Comparison of ENCODE assay signal across 8 cellular contexts in the genomic region with DNA sequence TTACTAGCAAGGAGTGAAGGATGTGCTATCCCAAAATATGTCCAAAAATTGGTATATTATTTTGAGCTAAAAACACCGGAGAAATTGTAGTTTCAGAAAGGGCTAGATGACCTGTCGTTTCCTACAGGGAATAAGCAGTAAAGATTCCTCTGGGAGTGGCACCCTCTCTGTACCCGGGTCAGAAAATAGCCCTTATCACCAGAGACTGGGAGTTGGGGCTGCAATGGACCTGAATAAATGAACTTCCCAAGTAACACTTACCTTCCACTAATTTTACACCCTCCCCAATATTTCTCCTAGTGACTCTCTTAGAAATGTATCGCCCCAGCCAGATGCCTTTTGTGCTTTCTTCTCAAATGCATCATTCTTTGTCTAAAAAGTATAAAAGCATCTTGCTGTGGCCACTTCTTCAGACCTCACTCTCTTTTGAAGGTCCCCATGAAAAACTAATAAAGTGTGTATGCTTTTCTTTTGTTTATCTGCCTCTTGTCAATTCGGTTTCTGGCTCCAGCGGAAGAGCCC. TPM values are rescaled to one million over a fixed set of nuclear protein-coding genes. Genes with fewer than 3 reads are reported as not detected.
DNase-seq lines count a peak whose midpoint lies in the region; ATAC-seq and TF ChIP-seq lines count a peak whose summit lies in the region.

No MANE protein-coding gene starts in this region.

- H3K27me3 Mint-ChIP-seq in activated T-helper 1 cell treated with anti-CD3 and anti-CD28 coated beads, Interleukin-12 subunit alpha, Interleukin-12 subunit beta, Interleukin-2, Interleukin-4 antibody, amounts not matched to agents 30 ng/mL and 10 ng/mL and 1 ng/mL, durations not matched to agents 14 hours and 24 hours and 36 hours (ENCODE audit: insufficient read depth): no peaks in the 10 kb centered on the region

- H3K79me2 ChIP-seq in SK-N-SH (ENCODE audit: insufficient read depth): peaks cover 35% of the 10 kb centered on the region

- H4K20me1 ChIP-seq in SK-N-SH (ENCODE audit: insufficient read depth): 0 out of 2 replicates have a peak, but pooled peaks cover 8% of the 10 kb centered on the region

- peak overlapping the region; percentile 77 for H3K9ac ChIP-seq in SK-N-SH
- peak overlapping the region; percentile 76; the same call in 1 of the 2 replicates for H3K9ac ChIP-seq in iPS-20b (ENCODE audit: low read depth, low read length)
- H3K9ac ChIP-seq in stomach smooth muscle (ENCODE audit: low read length in 2 of 2): peak overlapping the region; percentile 84 to 88

- H3K27ac Mint-ChIP-seq in activated T-helper 1 cell treated with anti-CD3 and anti-CD28 coated beads, Interleukin-12 subunit alpha, Interleukin-12 subunit beta, Interleukin-2, Interleukin-4 antibody, amounts not matched to agents 30 ng/mL and 10 ng/mL and 1 ng/mL, durations not matched to agents 14 hours and 24 hours and 36 hours: peak overlapping the region; percentile 91

- CTCF ChIA-PET in SK-N-SH (lab: Yijun Ruan, JAX): interaction anchor here (0.7 to 1.8 kb wide), 3 partner anchors 13 to 416 kb away, joined by 3 to 6 read pairs (median 4); no protein-coding TSS in a partner anchor

- TF ChIP-seq RAD21 in SK-N-SH (IDR thresholded peaks at IDR 0.05; ENCODE audit: low read length): no peak

- H3K9me3 Mint-ChIP-seq in activated T-helper 1 cell treated with anti-CD3 and anti-CD28 coated beads, Interleukin-12 subunit alpha, Interleukin-12 subunit beta, Interleukin-2, Interleukin-4 antibody, amounts not matched to agents 30 ng/mL and 10 ng/mL and 1 ng/mL, durations not matched to agents 14 hours and 24 hours and 36 hours: no peaks in the 10 kb centered on the region

- H3K4me3 ChIP-seq in SK-N-SH (ENCODE audit: low read depth in 2 of 2, low read length in 1 of 2) (peak overlapping the region; percentile 91 to 96), iPS-20b (ENCODE audit: low read length) (peak overlapping the region; percentile 87), stomach smooth muscle (ENCODE audit: low read length in 2 of 2) (peak overlapping the region; percentile 75 to 90)

- peak overlapping the region; percentile 64 to 75 for H3K27ac ChIP-seq in SK-N-SH (ENCODE audit: low read depth in 2 of 2, low read length in 1 of 2)
- no peak overlapping the region for H3K27ac ChIP-seq in iPS-20b (ENCODE audit: low read length)
- H3K27ac ChIP-seq in stomach smooth muscle (ENCODE audit: low read length): peak overlapping the region; percentile 82

- no peaks in the 10 kb centered on the region for H3K9me3 ChIP-seq in SK-N-SH
- H3K9me3 ChIP-seq in iPS-20b (ENCODE audit: insufficient read depth, low read depth, low read length): no peaks in the 10 kb centered on the region
- no peaks in the 10 kb centered on the region for H3K9me3 ChIP-seq in stomach smooth muscle (ENCODE audit: control insufficient read depth in 2 of 2, low read length in 2 of 2)

- ATAC-seq in SK-N-SH treated with all-trans-retinoic acid at 6 μM for 48 hours: no peak; the same call in 1 of the 3 replicates
- ATAC-seq in HG03521 (IDR thresholded peaks at IDR 0.05; ENCODE audit: unreplicated experiment): no peak
- no peak for ATAC-seq in HG02938 (IDR thresholded peaks at IDR 0.05; ENCODE audit: unreplicated experiment)

- no peak for TF ChIP-seq EP300 in SK-N-SH (IDR thresholded peaks at IDR 0.05; ENCODE audit: borderline replicate concordance in 1 of 2, low read depth in 1 of 2, low read length in 1 of 2)

- POLR2A ChIA-PET in SK-N-SH (lab: Yijun Ruan, JAX): no interaction called here

- peaks cover 66% of the 10 kb centered on the region for H3K4me1 Mint-ChIP-seq in activated T-helper 1 cell treated with anti-CD3 and anti-CD28 coated beads, Interleukin-12 subunit alpha, Interleukin-12 subunit beta, Interleukin-2, Interleukin-4 antibody, amounts not matched to agents 30 ng/mL and 10 ng/mL and 1 ng/mL, durations not matched to agents 14 hours and 24 hours and 36 hours (ENCODE audit: low read depth)

- WGBS in SK-N-SH (ENCODE audit: low lambda C conversion rate): 8% methylated on average over 6 of the region's 6 CpGs

- peaks cover 8 to 16% of the 10 kb centered on the region in 2 experiments; a peak in 1 of 4 replicates for H3K4me1 ChIP-seq in SK-N-SH (ENCODE audit: control insufficient read depth in 1 of 2, insufficient read depth in 2 of 2, low read depth in 1 of 2, low read length in 1 of 2)
- H3K4me1 ChIP-seq in iPS-20b (ENCODE audit: insufficient read depth, low read length): no peaks in the 10 kb centered on the region; the same call in 1 of the 2 replicates
- H3K4me1 ChIP-seq in stomach smooth muscle (ENCODE audit: control insufficient read depth, insufficient read depth, low read length): peaks cover 19% of the 10 kb centered on the region

- H3K36me3 ChIP-seq in SK-N-SH (replicated peaks in 1 of 2; ENCODE audit: control insufficient read depth in 1 of 2, insufficient read depth in 2 of 2, low read length in 1 of 2): peaks cover 0 to 9% of the 10 kb centered on the region in 2 experiments
- H3K36me3 ChIP-seq in iPS-20b (ENCODE audit: insufficient read depth, low read depth, low read length): peaks cover 3% of the 10 kb centered on the region; the same call in 1 of the 2 replicates
- H3K36me3 ChIP-seq in stomach smooth muscle (ENCODE audit: control insufficient read depth in 2 of 2, insufficient read depth in 2 of 2, low read length in 2 of 2): no peaks in the 10 kb centered on the region

- intact Hi-C loops in activated T-helper 1 cell treated with anti-CD3 and anti-CD28 coated beads, Interleukin-12 subunit alpha, Interleukin-12 subunit beta, Interleukin-2, Interleukin-4 antibody, amounts not matched to agents 30 ng/mL and 10 ng/mL and 1 ng/mL, durations not matched to agents 14 hours and 24 hours and 36 hours (cut with micrococcal nuclease): loop anchor here (1.0 to 5.0 kb wide), 5 partner anchors 49 to 570 kb away; a partner anchor contains a TSS

- peaks cover 16% of the 10 kb centered on the region for H3K36me3 Mint-ChIP-seq in activated T-helper 1 cell treated with anti-CD3 and anti-CD28 coated beads, Interleukin-12 subunit alpha, Interleukin-12 subunit beta, Interleukin-2, Interleukin-4 antibody, amounts not matched to agents 30 ng/mL and 10 ng/mL and 1 ng/mL, durations not matched to agents 14 hours and 24 hours and 36 hours (ENCODE audit: low read depth)

- no peaks in the 10 kb centered on the region for H3K27me3 ChIP-seq in SK-N-SH (ENCODE audit: insufficient read depth)
- peaks cover 31% of the 10 kb centered on the region for H3K27me3 ChIP-seq in iPS-20b (ENCODE audit: insufficient read depth, low read length)
- no peaks in the 10 kb centered on the region for H3K27me3 ChIP-seq in stomach smooth muscle (ENCODE audit: control insufficient read depth in 1 of 2, insufficient read depth in 2 of 2, low read length in 2 of 2)

- peak overlapping the region; percentile 85 for H3K4me3 Mint-ChIP-seq in activated T-helper 1 cell treated with anti-CD3 and anti-CD28 coated beads, Interleukin-12 subunit alpha, Interleukin-12 subunit beta, Interleukin-2, Interleukin-4 antibody, amounts not matched to agents 30 ng/mL and 10 ng/mL and 1 ng/mL, durations not matched to agents 14 hours and 24 hours and 36 hours

- peaks cover 5% of the 10 kb centered on the region for H3F3A ChIP-seq in SK-N-SH (replicated peaks; ENCODE audit: insufficient read depth)

- peak overlapping the region; percentile 87 for H3K4me2 ChIP-seq in SK-N-SH

- DNase-seq in SK-N-SH: peak; percentile 34
- DNase-seq in activated T-helper 1 cell treated with anti-CD3 and anti-CD28 coated beads, Interleukin-12 subunit alpha, Interleukin-12 subunit beta, Interleukin-2, Interleukin-4 antibody, amounts not matched to agents 30 ng/mL and 10 ng/mL and 1 ng/mL, durations not matched to agents 14 hours and 24 hours and 36 hours (ENCODE audit: low spot score): no peak
- DNase-seq in GM03348 (ENCODE audit: low spot score): no peak

- no peak for TF ChIP-seq CTCF in SK-N-SH (IDR thresholded peaks at IDR 0.05)

- H2AFZ ChIP-seq in SK-N-SH (ENCODE audit: low read depth): peak overlapping the region; percentile 98

- H3K9me2 ChIP-seq in SK-N-SH: no peaks in the 10 kb centered on the region

TF ChIP-seq in SK-N-SH, 30 proteins besides CTCF, POLR2A, EP300 and RAD21 (continues in another document):
- no peak for TF ChIP-seq SIN3A (IDR thresholded peaks at IDR 0.05; ENCODE audit: borderline replicate concordance, low read depth, low read length)
- TF ChIP-seq, protein P1, sequence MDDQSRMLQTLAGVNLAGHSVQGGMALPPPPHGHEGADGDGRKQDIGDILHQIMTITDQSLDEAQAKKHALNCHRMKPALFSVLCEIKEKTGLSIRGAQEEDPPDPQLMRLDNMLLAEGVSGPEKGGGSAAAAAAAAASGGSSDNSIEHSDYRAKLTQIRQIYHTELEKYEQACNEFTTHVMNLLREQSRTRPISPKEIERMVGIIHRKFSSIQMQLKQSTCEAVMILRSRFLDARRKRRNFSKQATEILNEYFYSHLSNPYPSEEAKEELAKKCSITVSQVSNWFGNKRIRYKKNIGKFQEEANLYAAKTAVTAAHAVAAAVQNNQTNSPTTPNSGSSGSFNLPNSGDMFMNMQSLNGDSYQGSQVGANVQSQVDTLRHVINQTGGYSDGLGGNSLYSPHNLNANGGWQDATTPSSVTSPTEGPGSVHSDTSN (IDR thresholded peaks at IDR 0.05): no peak

RNA-seq across cellular contexts. Expression of a gene that starts 0.7 kb away (rescaled TPM):
- 22.4 and 26.4 TPM in 2 replicates for polyA plus RNA-seq in SK-N-SH (2012; rRNA removed)
- 29.9 and 31.9 TPM in 2 replicates for polyA plus RNA-seq in SK-N-SH (2012; cell fraction: cytosol; rRNA removed)
- polyA plus RNA-seq in SK-N-SH (2012; cell fraction: nucleus; rRNA removed): 68.5 and 81.5 TPM in 2 replicates
- 56.3 and 56.7 TPM in 2 replicates for total RNA-seq in activated T-helper 1 cell treated with anti-CD3 and anti-CD28 coated beads, Interleukin-12 subunit alpha, Interleukin-12 subunit beta, Interleukin-2, Interleukin-4 antibody, amounts not matched to agents 30 ng/mL and 10 ng/mL and 1 ng/mL, durations not matched to agents 14 hours and 24 hours and 36 hours

RNA-seq across cellular contexts. Expression of a gene that starts 49.5 kb away (rescaled TPM):
- polyA plus RNA-seq in SK-N-SH (2012; rRNA removed): 12.3 and 16.5 TPM in 2 replicates
- 14.9 and 19.2 TPM in 2 replicates for polyA plus RNA-seq in SK-N-SH (2012; cell fraction: cytosol; rRNA removed)
- 30.1 and 41.4 TPM in 2 replicates for polyA plus RNA-seq in SK-N-SH (2012; cell fraction: nucleus; rRNA removed)
- 40.8 and 52.2 TPM in 2 replicates for total RNA-seq in activated T-helper 1 cell treated with anti-CD3 and anti-CD28 coated beads, Interleukin-12 subunit alpha, Interleukin-12 subunit beta, Interleukin-2, Interleukin-4 antibody, amounts not matched to agents 30 ng/mL and 10 ng/mL and 1 ng/mL, durations not matched to agents 14 hours and 24 hours and 36 hours
